In the genomic region with DNA sequence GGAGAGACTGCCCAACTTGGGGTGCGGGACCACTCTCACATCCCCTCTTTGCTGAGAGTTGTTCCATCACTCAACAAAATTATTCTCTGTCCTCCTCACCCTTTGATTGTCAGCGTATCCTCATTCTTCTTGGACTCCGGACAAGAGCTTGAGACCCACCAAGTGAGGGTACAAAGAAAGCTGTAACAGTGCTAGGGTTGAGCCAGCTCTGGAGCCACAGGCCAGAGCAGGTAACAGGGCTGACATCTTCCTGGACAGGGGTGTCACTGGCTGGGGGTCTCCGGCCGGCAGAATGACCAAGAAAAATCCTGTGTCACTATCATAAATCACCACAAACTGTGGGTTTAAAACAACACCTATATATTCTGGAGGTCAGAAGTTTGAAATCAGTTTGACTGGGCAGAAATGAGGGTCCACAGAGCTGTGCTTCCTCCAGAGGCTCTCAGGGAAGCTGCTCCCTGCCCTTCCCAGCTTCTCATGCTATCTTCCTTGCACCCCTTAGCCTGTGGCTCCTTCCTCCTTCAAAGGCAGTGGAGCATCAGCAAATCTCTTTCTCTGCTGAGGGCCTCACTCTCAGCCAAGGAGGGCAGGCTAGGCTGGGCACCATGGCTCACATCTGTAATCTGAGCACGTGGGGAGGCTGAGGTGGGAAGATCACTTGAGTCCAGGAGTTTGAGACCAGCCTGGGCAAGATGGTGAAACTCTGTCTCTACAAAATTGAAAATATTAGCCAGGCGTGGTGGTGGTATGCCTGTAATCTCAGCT, we compare ENCODE assay signal across 18 cellular contexts. TPM values are rescaled to one million over a fixed set of nuclear protein-coding genes. Genes with fewer than 3 reads are reported as not detected.
DNase-seq lines count a peak whose midpoint lies in the region; ATAC-seq and TF ChIP-seq lines count a peak whose summit lies in the region.
"Had no signal": no experiment of that assay in that cellular context is flagged by ENCODE, and none has a peak within 500 bp of the region (broad histone marks: within the 10 kb centered on the region; RNA-seq: fewer than 3 reads in every experiment).

No MANE protein-coding gene starts in this region.

- H3K9me3 Mint-ChIP-seq in natural killer cell treated with Interleukin-12 subunit alpha and Interleukin-12 subunit beta and Interleukin-15 and Interleukin-18, amount 100 ng/mL, for 72 hours = no peaks in the 10 kb centered on the region
- no peaks in the 10 kb centered on the region for H3K9me3 Mint-ChIP-seq in natural killer cell
- H3K9me3 Mint-ChIP-seq in neural progenitor cell = no peaks in the 10 kb centered on the region
- no peaks in the 10 kb centered on the region for H3K9me3 Mint-ChIP-seq in activated T-helper 17 cell treated with anti-CD3 and anti-CD28 coated beads, Interleukin-2, amount 50 U/mL, for 72 hours

- no peaks in the 10 kb centered on the region for H3K36me3 ChIP-seq in neural progenitor cell
- H3K36me3 ChIP-seq: MG63 had no signal

- H3F3A ChIP-seq in neural progenitor cell (ENCODE audit: low read depth) = peaks cover 6% of the 10 kb centered on the region

- TF ChIP-seq CTCF in natural killer cell (IDR thresholded peaks at IDR 0.05) = no peak
- no peak for TF ChIP-seq CTCF in neural progenitor cell (IDR thresholded peaks at IDR 0.05)

- no peak overlapping the region for H3K9ac ChIP-seq in neural progenitor cell

- H3K4me2 ChIP-seq in neural progenitor cell = no peak overlapping the region
- H3K4me2 ChIP-seq: PC-9 had no signal

- no peak overlapping the region for H2AFZ ChIP-seq in neural progenitor cell (replicated peaks)
- H2AFZ ChIP-seq: PC-9 had no signal

- H3K79me2 ChIP-seq in neural progenitor cell (ENCODE audit: low read depth) = peaks cover 4% of the 10 kb centered on the region

- no peaks in the 10 kb centered on the region for H3K36me3 Mint-ChIP-seq in natural killer cell treated with Interleukin-12 subunit alpha and Interleukin-12 subunit beta and Interleukin-15 and Interleukin-18, amount 100 ng/mL, for 72 hours
- H3K36me3 Mint-ChIP-seq in natural killer cell (no peaks in the 10 kb centered on the region), neural progenitor cell (no peaks in the 10 kb centered on the region)
- H3K36me3 Mint-ChIP-seq in activated T-helper 17 cell treated with anti-CD3 and anti-CD28 coated beads, Interleukin-2, amount 50 U/mL, for 72 hours (ENCODE audit: low read depth) = peaks cover 2% of the 10 kb centered on the region

- TF ChIP-seq POLR2A in erythroblast (IDR thresholded peaks at IDR 0.05; ENCODE audit: low read length) = no peak

- peaks cover 1% of the 10 kb centered on the region for H3K4me1 ChIP-seq in neural progenitor cell

- H3K27ac ChIP-seq in neural progenitor cell = no peak overlapping the region
- H3K27ac ChIP-seq: C4-2B, PC-9 had no signal

- intact Hi-C loops in natural killer cell (cut with micrococcal nuclease) (no loop called here), left ventricle myocardium superior (cut with micrococcal nuclease) (no loop called here)

- ATAC-seq in natural killer cell treated with Interleukin-12 subunit alpha and Interleukin-12 subunit beta and Interleukin-15 and Interleukin-18, amount 100 ng/mL, for 72 hours = no peak
- no peak for ATAC-seq in natural killer cell
- ATAC-seq in left ventricle myocardium superior = no peak
- ATAC-seq in activated T-helper 17 cell treated with anti-CD3 and anti-CD28 coated beads, Interleukin-2, amount 50 U/mL, for 72 hours (replicated peaks) = no peak

- no peaks in the 10 kb centered on the region for H3K27me3 ChIP-seq in neural progenitor cell
- H3K27me3 ChIP-seq: MG63 had no signal

- peak overlapping the region in 1 of 2 donors; percentile 4 for H3K27ac Mint-ChIP-seq in natural killer cell treated with Interleukin-12 subunit alpha and Interleukin-12 subunit beta and Interleukin-15 and Interleukin-18, amount 100 ng/mL, for 72 hours
- H3K27ac Mint-ChIP-seq in natural killer cell (no peak overlapping the region), neural progenitor cell (peak overlapping the region; percentile 72)
- H3K27ac Mint-ChIP-seq in activated T-helper 17 cell treated with anti-CD3 and anti-CD28 coated beads, Interleukin-2, amount 50 U/mL, for 72 hours = no peak overlapping the region

- no peak overlapping the region for H3K4me3 ChIP-seq in neural progenitor cell
- H3K4me3 ChIP-seq: MG63, PC-9 had no signal

- H3K4me1 Mint-ChIP-seq in natural killer cell treated with Interleukin-12 subunit alpha and Interleukin-12 subunit beta and Interleukin-15 and Interleukin-18, amount 100 ng/mL, for 72 hours (ENCODE audit: low read depth in 2 of 2) = peaks cover 5 to 6% of the 10 kb centered on the region in 2 donors
- H3K4me1 Mint-ChIP-seq in natural killer cell = peaks cover 4 to 10% of the 10 kb centered on the region in 2 donors
- H3K4me1 Mint-ChIP-seq in neural progenitor cell = peaks cover 6% of the 10 kb centered on the region
- H3K4me1 Mint-ChIP-seq in activated T-helper 17 cell treated with anti-CD3 and anti-CD28 coated beads, Interleukin-2, amount 50 U/mL, for 72 hours = no peaks in the 10 kb centered on the region

- H3K4me3 Mint-ChIP-seq in natural killer cell treated with Interleukin-12 subunit alpha and Interleukin-12 subunit beta and Interleukin-15 and Interleukin-18, amount 100 ng/mL, for 72 hours = no peak overlapping the region
- no peak overlapping the region for H3K4me3 Mint-ChIP-seq in natural killer cell
- H3K4me3 Mint-ChIP-seq in neural progenitor cell = no peak overlapping the region
- no peak overlapping the region for H3K4me3 Mint-ChIP-seq in activated T-helper 17 cell treated with anti-CD3 and anti-CD28 coated beads, Interleukin-2, amount 50 U/mL, for 72 hours

- no peaks in the 10 kb centered on the region for H3K27me3 Mint-ChIP-seq in natural killer cell treated with Interleukin-12 subunit alpha and Interleukin-12 subunit beta and Interleukin-15 and Interleukin-18, amount 100 ng/mL, for 72 hours
- H3K27me3 Mint-ChIP-seq in natural killer cell (ENCODE audit: low read depth in 2 of 2) (no peaks in the 10 kb centered on the region), neural progenitor cell (ENCODE audit: insufficient read depth, low read depth) (peaks cover 3% of the 10 kb centered on the region)
- no peaks in the 10 kb centered on the region for H3K27me3 Mint-ChIP-seq in activated T-helper 17 cell treated with anti-CD3 and anti-CD28 coated beads, Interleukin-2, amount 50 U/mL, for 72 hours

- no peaks in the 10 kb centered on the region for H3K9me3 ChIP-seq in neural progenitor cell (ENCODE audit: low read depth)
- H3K9me3 ChIP-seq: MG63 had no signal

- DNase-seq in natural killer cell treated with Interleukin-12 subunit alpha and Interleukin-12 subunit beta and Interleukin-15 and Interleukin-18, amount 100 ng/mL, for 72 hours (ENCODE audit: low spot score) = peak; percentile 56
- DNase-seq in natural killer cell = no peak
- DNase-seq in left ventricle myocardium superior = peak; percentile 11
- DNase-seq in neural progenitor cell (ENCODE audit: low spot score) = no peak
- DNase-seq in activated gamma-delta T cell (lab: John Stamatoyannopoulos, UW) = no peak
- DNase-seq in erythroblast (lab: John Stamatoyannopoulos, UW) = no peak
- DNase-seq: COR-L47, DMS153, EL, Karpas-422, MG63, NCI-H1092, NCI-H146, NCI-H2227 treated with DMSO at 0.1 percent for 48 hours, NCI-H524 had no signal

- no peaks in the 10 kb centered on the region for H4K20me1 ChIP-seq in neural progenitor cell (ENCODE audit: low read depth)

RNA-seq across cellular contexts. Expression of gene BBLN, which starts 4.1 kb away (rescaled TPM):
- total RNA-seq in natural killer cell treated with Interleukin-12 subunit alpha and Interleukin-12 subunit beta and Interleukin-15 and Interleukin-18, amount 100 ng/mL, for 72 hours = 10 to 100 TPM; 58.1 to 60.4 TPM
- total RNA-seq in natural killer cell (10 to 100 TPM; 61.8 to 74.0 (median 69.3) TPM), left ventricle myocardium superior (41.7 TPM), neural progenitor cell (ENCODE audit: low replicate concordance) (69.4 and 228 TPM in 2 replicates)
- total RNA-seq in activated T-helper 17 cell treated with anti-CD3 and anti-CD28 coated beads, Interleukin-2, amount 50 U/mL, for 72 hours = 10 to 100 TPM; 65.7 to 71.9 TPM

RNA-seq across cellular contexts. Expression of gene LCN2, which starts 6.7 kb away (rescaled TPM):
- not detected for total RNA-seq in natural killer cell treated with Interleukin-12 subunit alpha and Interleukin-12 subunit beta and Interleukin-15 and Interleukin-18, amount 100 ng/mL, for 72 hours
- total RNA-seq in natural killer cell (under 1 TPM in 2 of 3 donors, not detected in 1; 0.82 to 0.99 TPM), left ventricle myocardium superior (0.32 TPM), neural progenitor cell (ENCODE audit: low replicate concordance) (not detected in 2 replicates)
- total RNA-seq in activated T-helper 17 cell treated with anti-CD3 and anti-CD28 coated beads, Interleukin-2, amount 50 U/mL, for 72 hours = not detected

RNA-seq across cellular contexts. Expression of gene PTGES2, which starts 28.4 kb away (rescaled TPM):
- 100 to 1,000 TPM in 1 of 2 donors, 10 to 100 TPM in 1; 56.8 to 110 TPM for total RNA-seq in natural killer cell treated with Interleukin-12 subunit alpha and Interleukin-12 subunit beta and Interleukin-15 and Interleukin-18, amount 100 ng/mL, for 72 hours
- total RNA-seq in natural killer cell = 10 to 100 TPM; 43.4 to 57.0 (median 53.3) TPM
- total RNA-seq in left ventricle myocardium superior = 157 TPM
- 25.7 and 61.2 TPM in 2 replicates for total RNA-seq in neural progenitor cell (ENCODE audit: low replicate concordance)
- total RNA-seq in activated T-helper 17 cell treated with anti-CD3 and anti-CD28 coated beads, Interleukin-2, amount 50 U/mL, for 72 hours = 10 to 100 TPM; 15.3 to 32.3 TPM

RNA-seq across cellular contexts. Expression of gene CIZ1, which starts 35.5 kb away (rescaled TPM):
- total RNA-seq in natural killer cell treated with Interleukin-12 subunit alpha and Interleukin-12 subunit beta and Interleukin-15 and Interleukin-18, amount 100 ng/mL, for 72 hours = 100 to 1,000 TPM; 114 to 135 TPM
- total RNA-seq in natural killer cell (100 to 1,000 TPM; 152 to 165 (median 159) TPM), left ventricle myocardium superior (76.6 TPM), neural progenitor cell (ENCODE audit: low replicate concordance) (33.4 and 48.8 TPM in 2 replicates)
- 100 to 1,000 TPM; 113 to 123 TPM for total RNA-seq in activated T-helper 17 cell treated with anti-CD3 and anti-CD28 coated beads, Interleukin-2, amount 50 U/mL, for 72 hours

RNA-seq across cellular contexts. Expression of gene DNM1, which starts 47.3 kb away (rescaled TPM):
- total RNA-seq in natural killer cell treated with Interleukin-12 subunit alpha and Interleukin-12 subunit beta and Interleukin-15 and Interleukin-18, amount 100 ng/mL, for 72 hours = 1 to 10 TPM in 1 of 2 donors, under 1 TPM in 1; 0.52 to 1.1 TPM
- total RNA-seq in natural killer cell = 1 to 10 TPM; 1.4 to 8.1 (median 2.6) TPM
- 5.4 TPM for total RNA-seq in left ventricle myocardium superior
- 30.1 and 52.7 TPM in 2 replicates for total RNA-seq in neural progenitor cell (ENCODE audit: low replicate concordance)
- 1 to 10 TPM in 1 of 2 donors, under 1 TPM in 1; 0.84 to 9.2 TPM for total RNA-seq in activated T-helper 17 cell treated with anti-CD3 and anti-CD28 coated beads, Interleukin-2, amount 50 U/mL, for 72 hours

Comparison
In these comparisons a context has a peak if more than half of its experiments do, and no peak if none do; other contexts are left out.
1. DNase-seq: peak in natural killer cell treated with Interleukin-12 subunit alpha and Interleukin-12 subunit beta and Interleukin-15 and Interleukin-18, amount 100 ng/mL, for 72 hours (single experiment) and left ventricle myocardium superior (single experiment); none in natural killer cell (single experiment), neural progenitor cell (single experiment), activated gamma-delta T cell (single experiment) and erythroblast (0 of 2).